Comparison of ENCODE assay signal across 8 cellular contexts in the genomic region with DNA sequence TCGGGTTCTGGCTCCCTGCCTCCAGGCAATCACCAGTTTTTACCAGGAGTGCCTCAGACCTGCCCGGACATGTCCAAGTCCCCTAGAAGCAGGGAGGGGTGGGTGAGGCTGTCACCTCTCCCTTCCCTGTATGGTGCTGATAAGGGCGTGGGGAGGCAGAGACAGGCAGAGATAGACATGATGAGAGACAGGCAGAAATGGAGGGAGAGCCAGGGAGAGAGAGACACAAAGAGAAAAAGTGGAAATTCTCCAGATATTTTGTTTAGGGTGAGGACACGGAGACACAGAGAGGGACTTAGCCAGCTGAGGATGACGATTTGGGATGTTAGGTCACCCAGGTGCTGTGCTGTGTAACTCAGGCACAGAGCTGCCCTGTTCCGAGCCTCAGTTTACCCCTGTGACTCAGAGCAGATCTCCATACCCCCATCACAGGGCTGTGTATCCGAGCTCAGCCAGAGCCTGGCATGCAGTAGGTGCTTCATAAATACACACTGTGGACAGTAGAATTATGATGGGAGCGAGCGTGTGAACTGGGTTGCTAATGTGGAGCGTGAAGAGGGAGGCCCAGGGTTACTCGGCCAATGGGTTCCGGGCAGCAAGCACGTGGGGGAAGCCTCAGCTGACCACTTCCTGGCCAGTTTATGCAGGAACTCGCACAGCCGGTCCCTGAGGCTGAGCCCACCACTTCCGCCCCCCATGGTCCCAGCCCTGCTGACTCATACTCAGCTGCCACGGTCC. TPM values are rescaled to one million over a fixed set of nuclear protein-coding genes. Genes with fewer than 3 reads are reported as not detected.
DNase-seq lines count a peak whose midpoint lies in the region; TF ChIP-seq lines count a peak whose summit lies in the region.

No MANE protein-coding gene starts in this region.

- no peak for TF ChIP-seq CTCF in GM06990 (IDR thresholded peaks at IDR 0.05; ENCODE audit: insufficient read depth, low read length, poor library complexity, severe bottlenecking)

- H3K36me3 ChIP-seq in GM06990 (ENCODE audit: control insufficient read depth, insufficient read depth, low read length), result no peaks in the 10 kb centered on the region; the same call in none of the 2 replicates

- no peaks in the 10 kb centered on the region for H3K27me3 ChIP-seq in GM06990 (replicated peaks; ENCODE audit: control insufficient read depth, insufficient read depth, low read length)

- no peak overlapping the region for H3K4me3 ChIP-seq in GM06990 (replicated peaks; ENCODE audit: low read depth, low read length)

- DNase-seq in GM06990 (ENCODE audit: extremely low read depth, insufficient read length), result peak; percentile 92
- DNase-seq in H4 (ENCODE audit: low spot score), result peak; percentile 100
- DNase-seq in LHCN-M2 (ENCODE audit: low read depth), result peak; percentile 99
- peak; percentile 76 for DNase-seq in T1000 (lab: John Stamatoyannopoulos, UW)
- peak; percentile 90 for DNase-seq in cerebellar cortex (ENCODE audit: low spot score)
- peak; percentile 99 for DNase-seq in kidney tubule cell (ENCODE audit: low spot score)
- peak; percentile 48 for DNase-seq in stimulated activated CD4-positive, alpha-beta T cell treated with anti-CD3 and anti-CD28 coated beads, Interleukin-1b, Interleukin-23, amount 100 ng/mL, for 48 hours
- DNase-seq in central memory CD4-positive, alpha-beta T cell, result no peak

RNA-seq across cellular contexts. Expression of gene GDF15, which starts 11.9 kb away (rescaled TPM):
- 376 and 378 TPM in 2 replicates for total RNA-seq in H4 (2014; rRNA removed; shearing (Covaris generic))
- total RNA-seq in LHCN-M2 (2014; rRNA removed), result 109 and 147 TPM in 2 replicates
- polyA plus RNA-seq in LHCN-M2 (2012), result 25.4 TPM

RNA-seq across cellular contexts. Expression of gene LRRC25, which starts 23.4 kb away (rescaled TPM):
- total RNA-seq in H4 (2014; rRNA removed; shearing (Covaris generic)), result 0.06 and 0.35 TPM in 2 replicates
- not detected in 2 replicates for total RNA-seq in LHCN-M2 (2014; rRNA removed)
- not detected for polyA plus RNA-seq in LHCN-M2 (2012)

RNA-seq across cellular contexts. Expression of gene PGPEP1, which starts 33.7 kb away (rescaled TPM):
- total RNA-seq in H4 (2014; rRNA removed; shearing (Covaris generic)), result 2.9 and 12.1 TPM in 2 replicates
- 8.0 and 11.0 TPM in 2 replicates for total RNA-seq in LHCN-M2 (2014; rRNA removed)
- polyA plus RNA-seq in LHCN-M2 (2012), result 13.1 TPM

RNA-seq across cellular contexts. Expression of gene SSBP4, which starts 45.1 kb away (rescaled TPM):
- 44.6 and 60.9 TPM in 2 replicates for total RNA-seq in H4 (2014; rRNA removed; shearing (Covaris generic))
- 41.6 and 64.2 TPM in 2 replicates for total RNA-seq in LHCN-M2 (2014; rRNA removed)
- 20.1 TPM for polyA plus RNA-seq in LHCN-M2 (2012)

RNA-seq across cellular contexts. Expression of gene LSM4, which starts 51.2 kb away (rescaled TPM):
- total RNA-seq in H4 (2014; rRNA removed; shearing (Covaris generic)), result 349 and 397 TPM in 2 replicates
- total RNA-seq in LHCN-M2 (2014; rRNA removed), result 376 and 434 TPM in 2 replicates
- 268 TPM for polyA plus RNA-seq in LHCN-M2 (2012)
